ENCODE assay signal across 1 cellular context in the genomic region with DNA sequence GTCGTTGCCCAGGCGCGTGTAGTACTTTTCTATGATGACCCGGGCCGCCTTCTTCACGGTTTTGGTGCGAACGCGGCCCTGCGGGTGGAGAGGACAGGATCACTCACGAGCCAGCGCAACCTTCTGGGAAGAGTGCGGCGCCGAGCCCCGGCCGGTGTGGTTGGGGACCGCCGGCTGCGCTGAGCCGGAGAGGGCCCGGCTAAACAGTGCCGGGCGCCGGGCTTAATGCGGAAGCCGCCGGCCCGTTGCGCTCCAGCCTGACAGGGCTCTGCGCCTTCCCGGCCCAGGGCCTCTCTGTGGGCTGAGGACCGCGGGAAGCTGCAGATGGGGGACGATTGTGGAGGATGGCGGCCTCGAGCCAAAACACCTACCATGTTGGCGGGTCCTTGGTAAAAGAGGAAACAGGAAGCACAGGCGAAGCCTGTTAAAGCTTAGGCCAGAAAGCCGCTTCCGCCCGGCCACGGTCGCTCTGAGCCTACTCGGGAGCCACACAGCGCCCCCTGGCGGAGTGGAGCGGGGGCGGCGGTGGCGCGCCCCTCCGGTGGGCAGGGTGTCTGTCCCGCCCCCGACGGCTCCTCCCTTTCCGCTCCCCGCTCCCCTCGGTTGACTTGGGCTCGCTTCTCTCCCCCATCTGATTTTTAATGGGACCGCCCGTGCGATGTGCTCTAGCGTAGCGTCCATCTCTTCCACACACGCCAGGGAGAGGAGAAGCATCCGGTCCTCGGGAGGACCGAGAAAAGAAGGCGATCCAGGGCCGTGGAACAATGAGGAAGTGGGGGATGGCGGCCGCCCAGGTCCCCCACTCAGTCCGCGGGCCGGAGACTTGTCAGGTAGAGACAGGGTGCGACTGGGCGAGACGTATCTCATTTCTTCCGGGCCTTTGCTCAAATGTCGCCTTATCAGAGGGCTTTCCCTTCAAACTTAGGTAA.
TF ChIP-seq lines count a peak whose summit lies in the region.

A gene (minus strand): TSS at position 403 of the 929 bp plus-strand sequence. CDS start 29 bp downstream, at position 374.

TF ChIP-seq in HepG2, 621 proteins besides CTCF, POLR2A, EP300 and RAD21 (continued from another document and continues in another):
- TF ChIP-seq ATM (IDR thresholded peaks at IDR 0.05; ENCODE audit: borderline replicate concordance) (no peak), ZNF83 (CRISPR knock-in tag; IDR thresholded peaks at IDR 0.05; ENCODE audit: borderline replicate concordance) (no peak), SP4 (CRISPR knock-in tag; IDR thresholded peaks at IDR 0.05) (peak; percentile 90), ZNF333 (CRISPR knock-in tag; IDR thresholded peaks at IDR 0.05; ENCODE audit: borderline replicate concordance) (no peak), RAD51 (IDR thresholded peaks at IDR 0.05; ENCODE audit: borderline replicate concordance) (no peak), CC2D1A (CRISPR knock-in tag; IDR thresholded peaks at IDR 0.05) (no peak), ZNF713 (CRISPR knock-in tag; IDR thresholded peaks at IDR 0.05) (no peak), MED8 (CRISPR knock-in tag; IDR thresholded peaks at IDR 0.05; ENCODE audit: insufficient replicate concordance) (no peak), ZNF44 (CRISPR knock-in tag; IDR thresholded peaks at IDR 0.05) (peak; percentile 85; the same call in 1 of the 2 replicates), ZBTB7A (CRISPR knock-in tag; IDR thresholded peaks at IDR 0.05) (peak; percentile 78; the same call in 1 of the 2 replicates), ATF1 (CRISPR knock-in tag; IDR thresholded peaks at IDR 0.05) (0 out of 2 replicates have a peak, but pooled peaks have one; percentile 15), ZBTB20 (CRISPR knock-in tag; IDR thresholded peaks at IDR 0.05; ENCODE audit: borderline replicate concordance, low read depth) (0 out of 2 replicates have a peak, but pooled peaks have one; percentile 14), TBX2 (CRISPR knock-in tag; IDR thresholded peaks at IDR 0.05; ENCODE audit: borderline replicate concordance) (peak; percentile 82; the same call in 1 of the 2 replicates), KLF6 (CRISPR knock-in tag; IDR thresholded peaks at IDR 0.05) (peak; percentile 95), SIN3A (IDR thresholded peaks at IDR 0.05; ENCODE audit: borderline replicate concordance, low read depth, low read length) (peak; percentile 94), RFX3 (CRISPR knock-in tag; IDR thresholded peaks at IDR 0.05) (no peak; the same call in 1 of the 2 replicates), ZNF549 (CRISPR knock-in tag; IDR thresholded peaks at IDR 0.05) (0 out of 2 replicates have a peak, but pooled peaks have one; percentile 72), WIZ (CRISPR knock-in tag; IDR thresholded peaks at IDR 0.05) (no peak), ZSCAN29 (CRISPR knock-in tag; conservative IDR thresholded peaks at IDR 0.05) (no peak), ISX (CRISPR knock-in tag; conservative IDR thresholded peaks at IDR 0.05) (peak; percentile 85; the same call in 1 of the 2 replicates), SETDB1 (CRISPR knock-in tag; IDR thresholded peaks at IDR 0.05; ENCODE audit: borderline replicate concordance) (no peak), HNRNPUL1 (IDR thresholded peaks at IDR 0.05; ENCODE audit: low read depth, low read length) (0 out of 2 replicates have a peak, but pooled peaks have one; percentile 26), PRPF4 (IDR thresholded peaks at IDR 0.05; ENCODE audit: low read depth, low read length, poor library complexity, severe bottlenecking) (no peak), MYC (CRISPR knock-in tag; IDR thresholded peaks at IDR 0.05; ENCODE audit: borderline replicate concordance) (peak; percentile 98; the same call in 1 of the 2 replicates), NFIB (CRISPR knock-in tag; IDR thresholded peaks at IDR 0.05; ENCODE audit: borderline replicate concordance) (no peak), ZNF431 (CRISPR knock-in tag; IDR thresholded peaks at IDR 0.05; ENCODE audit: borderline replicate concordance, low read depth) (no peak; the same call in 1 of the 2 replicates), GZF1 (CRISPR knock-in tag; IDR thresholded peaks at IDR 0.05) (no peak; the same call in 1 of the 2 replicates), ZNF572 (CRISPR knock-in tag; IDR thresholded peaks at IDR 0.05) (peak; percentile 7), SMARCC2 (IDR thresholded peaks at IDR 0.05) (no peak), CBX2 (IDR thresholded peaks at IDR 0.05; ENCODE audit: low read depth, low read length) (no peak), CBX2 (CRISPR knock-in tag; IDR thresholded peaks at IDR 0.05; ENCODE audit: low read depth) (no peak), KDM5B (CRISPR knock-in tag; IDR thresholded peaks at IDR 0.05; ENCODE audit: borderline replicate concordance) (peak; percentile 68; the same call in 1 of the 2 replicates), ZBTB42 (CRISPR knock-in tag; IDR thresholded peaks at IDR 0.05) (peak; percentile 74; the same call in 1 of the 2 replicates)
- TF ChIP-seq, protein P1, sequence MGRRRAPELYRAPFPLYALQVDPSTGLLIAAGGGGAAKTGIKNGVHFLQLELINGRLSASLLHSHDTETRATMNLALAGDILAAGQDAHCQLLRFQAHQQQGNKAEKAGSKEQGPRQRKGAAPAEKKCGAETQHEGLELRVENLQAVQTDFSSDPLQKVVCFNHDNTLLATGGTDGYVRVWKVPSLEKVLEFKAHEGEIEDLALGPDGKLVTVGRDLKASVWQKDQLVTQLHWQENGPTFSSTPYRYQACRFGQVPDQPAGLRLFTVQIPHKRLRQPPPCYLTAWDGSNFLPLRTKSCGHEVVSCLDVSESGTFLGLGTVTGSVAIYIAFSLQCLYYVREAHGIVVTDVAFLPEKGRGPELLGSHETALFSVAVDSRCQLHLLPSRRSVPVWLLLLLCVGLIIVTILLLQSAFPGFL (CRISPR knock-in tag; IDR thresholded peaks at IDR 0.05): no peak
- TF ChIP-seq, protein P2, sequence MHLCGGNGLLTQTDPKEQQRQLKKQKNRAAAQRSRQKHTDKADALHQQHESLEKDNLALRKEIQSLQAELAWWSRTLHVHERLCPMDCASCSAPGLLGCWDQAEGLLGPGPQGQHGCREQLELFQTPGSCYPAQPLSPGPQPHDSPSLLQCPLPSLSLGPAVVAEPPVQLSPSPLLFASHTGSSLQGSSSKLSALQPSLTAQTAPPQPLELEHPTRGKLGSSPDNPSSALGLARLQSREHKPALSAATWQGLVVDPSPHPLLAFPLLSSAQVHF (CRISPR knock-in tag; IDR thresholded peaks at IDR 0.05): peak; percentile 86
- TF ChIP-seq, protein P3, sequence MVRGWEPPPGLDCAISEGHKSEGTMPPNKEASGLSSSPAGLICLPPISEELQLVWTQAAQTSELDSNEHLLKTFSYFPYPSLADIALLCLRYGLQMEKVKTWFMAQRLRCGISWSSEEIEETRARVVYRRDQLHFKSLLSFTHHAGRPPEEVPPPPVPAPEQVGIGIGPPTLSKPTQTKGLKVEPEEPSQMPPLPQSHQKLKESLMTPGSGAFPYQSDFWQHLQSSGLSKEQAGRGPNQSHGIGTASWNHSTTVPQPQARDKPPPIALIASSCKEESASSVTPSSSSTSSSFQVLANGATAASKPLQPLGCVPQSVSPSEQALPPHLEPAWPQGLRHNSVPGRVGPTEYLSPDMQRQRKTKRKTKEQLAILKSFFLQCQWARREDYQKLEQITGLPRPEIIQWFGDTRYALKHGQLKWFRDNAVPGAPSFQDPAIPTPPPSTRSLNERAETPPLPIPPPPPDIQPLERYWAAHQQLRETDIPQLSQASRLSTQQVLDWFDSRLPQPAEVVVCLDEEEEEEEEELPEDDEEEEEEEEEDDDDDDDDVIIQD (CRISPR knock-in tag; IDR thresholded peaks at IDR 0.05; ENCODE audit: low read depth): peak; percentile 59; the same call in 1 of the 2 replicates
- TF ChIP-seq, protein P4, sequence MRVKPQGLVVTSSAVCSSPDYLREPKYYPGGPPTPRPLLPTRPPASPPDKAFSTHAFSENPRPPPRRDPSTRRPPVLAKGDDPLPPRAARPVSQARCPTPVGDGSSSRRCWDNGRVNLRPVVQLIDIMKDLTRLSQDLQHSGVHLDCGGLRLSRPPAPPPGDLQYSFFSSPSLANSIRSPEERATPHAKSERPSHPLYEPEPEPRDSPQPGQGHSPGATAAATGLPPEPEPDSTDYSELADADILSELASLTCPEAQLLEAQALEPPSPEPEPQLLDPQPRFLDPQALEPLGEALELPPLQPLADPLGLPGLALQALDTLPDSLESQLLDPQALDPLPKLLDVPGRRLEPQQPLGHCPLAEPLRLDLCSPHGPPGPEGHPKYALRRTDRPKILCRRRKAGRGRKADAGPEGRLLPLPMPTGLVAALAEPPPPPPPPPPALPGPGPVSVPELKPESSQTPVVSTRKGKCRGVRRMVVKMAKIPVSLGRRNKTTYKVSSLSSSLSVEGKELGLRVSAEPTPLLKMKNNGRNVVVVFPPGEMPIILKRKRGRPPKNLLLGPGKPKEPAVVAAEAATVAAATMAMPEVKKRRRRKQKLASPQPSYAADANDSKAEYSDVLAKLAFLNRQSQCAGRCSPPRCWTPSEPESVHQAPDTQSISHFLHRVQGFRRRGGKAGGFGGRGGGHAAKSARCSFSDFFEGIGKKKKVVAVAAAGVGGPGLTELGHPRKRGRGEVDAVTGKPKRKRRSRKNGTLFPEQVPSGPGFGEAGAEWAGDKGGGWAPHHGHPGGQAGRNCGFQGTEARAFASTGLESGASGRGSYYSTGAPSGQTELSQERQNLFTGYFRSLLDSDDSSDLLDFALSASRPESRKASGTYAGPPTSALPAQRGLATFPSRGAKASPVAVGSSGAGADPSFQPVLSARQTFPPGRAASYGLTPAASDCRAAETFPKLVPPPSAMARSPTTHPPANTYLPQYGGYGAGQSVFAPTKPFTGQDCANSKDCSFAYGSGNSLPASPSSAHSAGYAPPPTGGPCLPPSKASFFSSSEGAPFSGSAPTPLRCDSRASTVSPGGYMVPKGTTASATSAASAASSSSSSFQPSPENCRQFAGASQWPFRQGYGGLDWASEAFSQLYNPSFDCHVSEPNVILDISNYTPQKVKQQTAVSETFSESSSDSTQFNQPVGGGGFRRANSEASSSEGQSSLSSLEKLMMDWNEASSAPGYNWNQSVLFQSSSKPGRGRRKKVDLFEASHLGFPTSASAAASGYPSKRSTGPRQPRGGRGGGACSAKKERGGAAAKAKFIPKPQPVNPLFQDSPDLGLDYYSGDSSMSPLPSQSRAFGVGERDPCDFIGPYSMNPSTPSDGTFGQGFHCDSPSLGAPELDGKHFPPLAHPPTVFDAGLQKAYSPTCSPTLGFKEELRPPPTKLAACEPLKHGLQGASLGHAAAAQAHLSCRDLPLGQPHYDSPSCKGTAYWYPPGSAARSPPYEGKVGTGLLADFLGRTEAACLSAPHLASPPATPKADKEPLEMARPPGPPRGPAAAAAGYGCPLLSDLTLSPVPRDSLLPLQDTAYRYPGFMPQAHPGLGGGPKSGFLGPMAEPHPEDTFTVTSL (CRISPR knock-in tag; IDR thresholded peaks at IDR 0.05; ENCODE audit: borderline replicate concordance): no peak
- TF ChIP-seq, protein P5, sequence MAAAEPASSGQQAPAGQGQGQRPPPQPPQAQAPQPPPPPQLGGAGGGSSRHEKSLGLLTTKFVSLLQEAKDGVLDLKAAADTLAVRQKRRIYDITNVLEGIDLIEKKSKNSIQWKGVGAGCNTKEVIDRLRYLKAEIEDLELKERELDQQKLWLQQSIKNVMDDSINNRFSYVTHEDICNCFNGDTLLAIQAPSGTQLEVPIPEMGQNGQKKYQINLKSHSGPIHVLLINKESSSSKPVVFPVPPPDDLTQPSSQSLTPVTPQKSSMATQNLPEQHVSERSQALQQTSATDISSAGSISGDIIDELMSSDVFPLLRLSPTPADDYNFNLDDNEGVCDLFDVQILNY (CRISPR knock-in tag; conservative IDR thresholded peaks at IDR 0.05): no peak
- TF ChIP-seq, protein P6, sequence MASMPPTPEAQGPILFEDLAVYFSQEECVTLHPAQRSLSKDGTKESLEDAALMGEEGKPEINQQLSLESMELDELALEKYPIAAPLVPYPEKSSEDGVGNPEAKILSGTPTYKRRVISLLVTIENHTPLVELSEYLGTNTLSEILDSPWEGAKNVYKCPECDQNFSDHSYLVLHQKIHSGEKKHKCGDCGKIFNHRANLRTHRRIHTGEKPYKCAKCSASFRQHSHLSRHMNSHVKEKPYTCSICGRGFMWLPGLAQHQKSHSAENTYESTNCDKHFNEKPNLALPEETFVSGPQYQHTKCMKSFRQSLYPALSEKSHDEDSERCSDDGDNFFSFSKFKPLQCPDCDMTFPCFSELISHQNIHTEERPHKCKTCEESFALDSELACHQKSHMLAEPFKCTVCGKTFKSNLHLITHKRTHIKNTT (CRISPR knock-in tag; IDR thresholded peaks at IDR 0.05): no peak; the same call in 1 of the 2 replicates
- TF ChIP-seq, protein P7, sequence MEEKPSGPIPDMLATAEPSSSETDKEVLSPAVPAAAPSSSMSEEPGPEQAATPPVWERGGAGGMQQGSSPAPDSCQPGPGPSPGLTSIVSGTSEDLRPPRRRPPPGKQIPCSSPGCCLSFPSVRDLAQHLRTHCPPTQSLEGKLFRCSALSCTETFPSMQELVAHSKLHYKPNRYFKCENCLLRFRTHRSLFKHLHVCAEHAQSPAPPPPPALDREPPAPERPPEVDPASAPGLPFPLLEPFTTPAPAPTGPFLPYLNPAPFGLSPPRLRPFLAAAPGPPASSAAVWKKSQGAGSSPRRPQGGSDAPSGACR (CRISPR knock-in tag; IDR thresholded peaks at IDR 0.05): peak; percentile 94
- TF ChIP-seq, protein P8, sequence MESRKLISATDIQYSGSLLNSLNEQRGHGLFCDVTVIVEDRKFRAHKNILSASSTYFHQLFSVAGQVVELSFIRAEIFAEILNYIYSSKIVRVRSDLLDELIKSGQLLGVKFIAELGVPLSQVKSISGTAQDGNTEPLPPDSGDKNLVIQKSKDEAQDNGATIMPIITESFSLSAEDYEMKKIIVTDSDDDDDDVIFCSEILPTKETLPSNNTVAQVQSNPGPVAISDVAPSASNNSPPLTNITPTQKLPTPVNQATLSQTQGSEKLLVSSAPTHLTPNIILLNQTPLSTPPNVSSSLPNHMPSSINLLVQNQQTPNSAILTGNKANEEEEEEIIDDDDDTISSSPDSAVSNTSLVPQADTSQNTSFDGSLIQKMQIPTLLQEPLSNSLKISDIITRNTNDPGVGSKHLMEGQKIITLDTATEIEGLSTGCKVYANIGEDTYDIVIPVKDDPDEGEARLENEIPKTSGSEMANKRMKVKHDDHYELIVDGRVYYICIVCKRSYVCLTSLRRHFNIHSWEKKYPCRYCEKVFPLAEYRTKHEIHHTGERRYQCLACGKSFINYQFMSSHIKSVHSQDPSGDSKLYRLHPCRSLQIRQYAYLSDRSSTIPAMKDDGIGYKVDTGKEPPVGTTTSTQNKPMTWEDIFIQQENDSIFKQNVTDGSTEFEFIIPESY (CRISPR knock-in tag; IDR thresholded peaks at IDR 0.05): no peak; the same call in 1 of the 2 replicates
- TF ChIP-seq, protein P9, sequence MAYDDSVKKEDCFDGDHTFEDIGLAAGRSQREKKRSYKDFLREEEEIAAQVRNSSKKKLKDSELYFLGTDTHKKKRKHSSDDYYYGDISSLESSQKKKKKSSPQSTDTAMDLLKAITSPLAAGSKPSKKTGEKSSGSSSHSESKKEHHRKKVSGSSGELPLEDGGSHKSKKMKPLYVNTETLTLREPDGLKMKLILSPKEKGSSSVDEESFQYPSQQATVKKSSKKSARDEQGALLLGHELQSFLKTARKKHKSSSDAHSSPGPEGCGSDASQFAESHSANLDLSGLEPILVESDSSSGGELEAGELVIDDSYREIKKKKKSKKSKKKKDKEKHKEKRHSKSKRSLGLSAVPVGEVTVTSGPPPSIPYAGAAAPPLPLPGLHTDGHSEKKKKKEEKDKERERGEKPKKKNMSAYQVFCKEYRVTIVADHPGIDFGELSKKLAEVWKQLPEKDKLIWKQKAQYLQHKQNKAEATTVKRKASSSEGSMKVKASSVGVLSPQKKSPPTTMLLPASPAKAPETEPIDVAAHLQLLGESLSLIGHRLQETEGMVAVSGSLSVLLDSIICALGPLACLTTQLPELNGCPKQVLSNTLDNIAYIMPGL (CRISPR knock-in tag; IDR thresholded peaks at IDR 0.05; ENCODE audit: borderline replicate concordance in 1 of 2, low read depth in 1 of 2): peak; percentile 93
